15 cellular contexts compared by ENCODE assay signal in the genomic region with DNA sequence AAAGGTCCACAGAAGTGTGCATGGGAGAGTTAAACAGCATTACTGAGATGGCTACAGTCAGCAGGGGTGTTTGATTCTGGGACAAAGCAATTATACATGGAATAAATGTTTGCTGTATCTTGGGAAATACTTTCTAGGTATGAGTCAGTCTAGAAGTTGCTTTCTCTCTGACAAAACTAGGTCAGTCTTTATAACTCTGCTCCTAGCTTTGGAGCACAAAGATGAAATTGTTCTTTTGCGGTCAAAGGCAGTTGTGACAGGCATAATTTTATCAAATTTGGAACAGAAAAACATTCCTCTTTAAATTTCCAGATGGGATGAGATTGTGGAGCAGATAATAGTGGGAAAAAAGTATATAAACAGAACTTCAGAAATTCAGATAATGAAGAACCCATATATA.
DNase-seq lines count a peak whose midpoint lies in the region; ATAC-seq, FAIRE-seq and TF ChIP-seq lines count a peak whose summit lies in the region.
"Had no signal": no experiment of that assay in that cellular context is flagged by ENCODE, and none has a peak within 500 bp of the region (broad histone marks: within the 10 kb centered on the region; RNA-seq: fewer than 3 reads in every experiment).

No MANE protein-coding gene starts in this region.

- no peaks in the 10 kb centered on the region for H3K4me1 Mint-ChIP-seq in activated T-helper 1 cell treated with anti-CD3 and anti-CD28 coated beads, Interleukin-12 subunit alpha, Interleukin-12 subunit beta, Interleukin-2, Interleukin-4 antibody, amounts not matched to agents 30 ng/mL and 10 ng/mL and 1 ng/mL, durations not matched to agents 14 hours and 24 hours and 36 hours (ENCODE audit: low read depth)
- H3K4me1 Mint-ChIP-seq: endodermal cell had no signal

- H3F3A ChIP-seq in PC-3 (ENCODE audit: low read length, unreplicated experiment): no peaks in the 10 kb centered on the region

- no peak overlapping the region for H2AFZ ChIP-seq in PC-3 (ENCODE audit: low read length)

- no peaks in the 10 kb centered on the region for H3K79me2 ChIP-seq in PC-3 (ENCODE audit: low read length)

- no peaks in the 10 kb centered on the region for H3K36me3 Mint-ChIP-seq in activated T-helper 1 cell treated with anti-CD3 and anti-CD28 coated beads, Interleukin-12 subunit alpha, Interleukin-12 subunit beta, Interleukin-2, Interleukin-4 antibody, amounts not matched to agents 30 ng/mL and 10 ng/mL and 1 ng/mL, durations not matched to agents 14 hours and 24 hours and 36 hours (ENCODE audit: low read depth)
- H3K36me3 Mint-ChIP-seq: brain had no signal

- DNase-seq in ELR (ENCODE audit: low read depth) (peak; percentile 6), PC-3 (no peak), epithelial cell of esophagus (ENCODE audit: low read depth) (peak; percentile 35), pancreas (no peak), NCI-H2081 treated with DMSO at 0.1 percent for 48 hours (lab: John Stamatoyannopoulos, UW) (no peak), esophagus muscularis mucosa (ENCODE audit: extremely low spot score) (no peak)
- DNase-seq in activated T-helper 1 cell treated with anti-CD3 and anti-CD28 coated beads, Interleukin-12 subunit alpha, Interleukin-12 subunit beta, Interleukin-2, Interleukin-4 antibody, amounts not matched to agents 30 ng/mL and 10 ng/mL and 1 ng/mL, durations not matched to agents 14 hours and 24 hours and 36 hours (ENCODE audit: low spot score): no peak
- DNase-seq: activated CD8-positive, alpha-beta T cell treated with anti-CD3 and anti-CD28 coated beads, Interleukin-2, amount 10 ng/mL, durations not matched to agents 7 days and 5 days; activated gamma-delta T cell; endodermal cell; kidney; MM.1S had no signal

- no peak overlapping the region for H3K4me3 Mint-ChIP-seq in activated T-helper 1 cell treated with anti-CD3 and anti-CD28 coated beads, Interleukin-12 subunit alpha, Interleukin-12 subunit beta, Interleukin-2, Interleukin-4 antibody, amounts not matched to agents 30 ng/mL and 10 ng/mL and 1 ng/mL, durations not matched to agents 14 hours and 24 hours and 36 hours
- H3K4me3 Mint-ChIP-seq: activated CD8-positive, alpha-beta T cell treated with anti-CD3 and anti-CD28 coated beads, Interleukin-2, amount 10 ng/mL, durations not matched to agents 7 days and 5 days; brain; endodermal cell had no signal

- CTCF ChIA-PET in PC-3 (lab: Charles Lee): no interaction called here

- H3K27me3 ChIP-seq in PC-3 (ENCODE audit: low read length): no peaks in the 10 kb centered on the region
- no peaks in the 10 kb centered on the region for H3K27me3 ChIP-seq in pancreas
- H3K27me3 ChIP-seq in esophagus muscularis mucosa: no peaks in the 10 kb centered on the region

- no peaks in the 10 kb centered on the region for H3K9me2 ChIP-seq in PC-3 (replicated peaks; ENCODE audit: low read length)

- no peak for TF ChIP-seq EP300 in esophagus muscularis mucosa (IDR thresholded peaks at IDR 0.05)

- H3K9me3 ChIP-seq in PC-3 (ENCODE audit: low read length) (no peaks in the 10 kb centered on the region), pancreas (no peaks in the 10 kb centered on the region), esophagus muscularis mucosa (no peaks in the 10 kb centered on the region)

- H3K4me1 ChIP-seq in PC-3 (ENCODE audit: insufficient read depth, low read length) (no peaks in the 10 kb centered on the region), pancreas (peaks cover 0 to 7% (median 0%) of the 10 kb centered on the region in 3 donors), esophagus muscularis mucosa (no peaks in the 10 kb centered on the region)

- H4K20me1 ChIP-seq in PC-3 (ENCODE audit: low read length): no peaks in the 10 kb centered on the region

- H3K36me3 ChIP-seq in PC-3 (ENCODE audit: low read depth, low read length): no peaks in the 10 kb centered on the region
- no peaks in the 10 kb centered on the region for H3K36me3 ChIP-seq in pancreas
- H3K36me3 ChIP-seq in esophagus muscularis mucosa: no peaks in the 10 kb centered on the region

- peak; percentile 22; the same call in 1 of the 2 replicates for ATAC-seq in PC-3
- peak; percentile 40 to 83 (median 74) for ATAC-seq in pancreas
- no peak for ATAC-seq in HG03378 (IDR thresholded peaks at IDR 0.05; ENCODE audit: unreplicated experiment)
- ATAC-seq: activated CD8-positive, alpha-beta T cell treated with anti-CD3 and anti-CD28 coated beads, Interleukin-2, amount 10 ng/mL, durations not matched to agents 7 days and 5 days had no signal

- FAIRE-seq in pancreas (lab: Jason Lieb, UNC): no peak
- FAIRE-seq: kidney had no signal

- no peak overlapping the region for H3K4me2 ChIP-seq in PC-3 (ENCODE audit: low read length)

- H3K4me3 ChIP-seq in PC-3 (ENCODE audit: low read length) (no peak overlapping the region), epithelial cell of esophagus (ENCODE audit: low read length) (no peak overlapping the region), pancreas (no peak overlapping the region), esophagus muscularis mucosa (no peak overlapping the region)

- no peak overlapping the region for H3K9ac ChIP-seq in PC-3 (ENCODE audit: low read length)

- TF ChIP-seq CTCF in PC-3 (conservative IDR thresholded peaks at IDR 0.05; ENCODE audit: low read depth, low read length) (no peak), epithelial cell of esophagus (IDR thresholded peaks at IDR 0.05; ENCODE audit: insufficient read depth, low read depth, low read length, missing control alignments) (no peak), pancreas (IDR thresholded peaks at IDR 0.05) (no peak), esophagus muscularis mucosa (IDR thresholded peaks at IDR 0.05) (no peak)

- H3K27ac Mint-ChIP-seq in activated T-helper 1 cell treated with anti-CD3 and anti-CD28 coated beads, Interleukin-12 subunit alpha, Interleukin-12 subunit beta, Interleukin-2, Interleukin-4 antibody, amounts not matched to agents 30 ng/mL and 10 ng/mL and 1 ng/mL, durations not matched to agents 14 hours and 24 hours and 36 hours: no peak overlapping the region
- H3K27ac Mint-ChIP-seq: activated CD8-positive, alpha-beta T cell treated with anti-CD3 and anti-CD28 coated beads, Interleukin-2, amount 10 ng/mL, durations not matched to agents 7 days and 5 days; endodermal cell; progenitor cell of endocrine pancreas had no signal

- H3K9me3 Mint-ChIP-seq in activated T-helper 1 cell treated with anti-CD3 and anti-CD28 coated beads, Interleukin-12 subunit alpha, Interleukin-12 subunit beta, Interleukin-2, Interleukin-4 antibody, amounts not matched to agents 30 ng/mL and 10 ng/mL and 1 ng/mL, durations not matched to agents 14 hours and 24 hours and 36 hours: peaks cover 4% of the 10 kb centered on the region
- H3K9me3 Mint-ChIP-seq: endodermal cell had no signal

- POLR2A ChIA-PET in PC-3 (lab: Charles Lee; ENCODE audit: unreplicated experiment): no interaction called here

- WGBS in pancreas, 2 donors: 53 to 60% methylated on average over 1 of the region's 1 CpG
- WGBS in esophagus muscularis mucosa: 48% methylated on average over 1 of the region's 1 CpG

- no peak overlapping the region for H3K27ac ChIP-seq in PC-3 (ENCODE audit: low read length)
- peak overlapping the region in 1 of 4 donors; percentile 10 for H3K27ac ChIP-seq in pancreas
- H3K27ac ChIP-seq in esophagus muscularis mucosa (replicated peaks in 1 of 4): no peak overlapping the region

- TF ChIP-seq POLR2A in esophagus muscularis mucosa (IDR thresholded peaks at IDR 0.05; ENCODE audit: low read depth): no peak

- intact Hi-C loops in PC-3 (cut with micrococcal nuclease): no loop called here
- intact Hi-C loops in pancreas (cut with DNase I): no loop called here
- intact Hi-C loops in activated T-helper 1 cell treated with anti-CD3 and anti-CD28 coated beads, Interleukin-12 subunit alpha, Interleukin-12 subunit beta, Interleukin-2, Interleukin-4 antibody, amounts not matched to agents 30 ng/mL and 10 ng/mL and 1 ng/mL, durations not matched to agents 14 hours and 24 hours and 36 hours (cut with micrococcal nuclease): no loop called here
- intact Hi-C loops in esophagus muscularis mucosa (cut with DNase I): no loop called here

- no TSS peak for BruUV-seq in PC-3 (replicated peaks; lab: Mats Ljungman, UMichigan)

- H3K27me3 Mint-ChIP-seq in activated T-helper 1 cell treated with anti-CD3 and anti-CD28 coated beads, Interleukin-12 subunit alpha, Interleukin-12 subunit beta, Interleukin-2, Interleukin-4 antibody, amounts not matched to agents 30 ng/mL and 10 ng/mL and 1 ng/mL, durations not matched to agents 14 hours and 24 hours and 36 hours (ENCODE audit: insufficient read depth): no peaks in the 10 kb centered on the region
- H3K27me3 Mint-ChIP-seq: brain, progenitor cell of endocrine pancreas had no signal

Comparison
In these comparisons a context has a peak if more than half of its experiments do, and no peak if none do; other contexts are left out.
1. DNase-seq: peak in ELR (single experiment) and epithelial cell of esophagus (single experiment); none in PC-3 (single experiment), pancreas (0 of 6), activated T-helper 1 cell treated with anti-CD3 and anti-CD28 coated beads, Interleukin-12 subunit alpha, Interleukin-12 subunit beta, Interleukin-2, Interleukin-4 antibody, amounts not matched to agents 30 ng/mL and 10 ng/mL and 1 ng/mL, durations not matched to agents 14 hours and 24 hours and 36 hours (single experiment), NCI-H2081 treated with DMSO at 0.1 percent for 48 hours (single experiment) and esophagus muscularis mucosa (single experiment).